Comparison of ENCODE assay signal across 7 cellular contexts in genomic region chr3:197459569-197459968, GRCh38.
A peak's percentile ranks its signal among the peaks of the same experiment; 100 is the strongest.
DNase-seq lines count a peak whose midpoint lies in the region; ATAC-seq, FAIRE-seq and TF ChIP-seq lines count a peak whose summit lies in the region.
"Not testable (repeated sequence)": the region's sequence is repeated elsewhere in the genome, so short reads cannot be mapped to it uniquely, and the experiment has no call there.

No MANE protein-coding gene starts in this region.

- TF ChIP-seq CTCF in astrocyte (IDR thresholded peaks at IDR 0.05; ENCODE audit: insufficient read depth, low read depth, low read length) = not testable (repeated sequence)

- not testable (repeated sequence) for H3K36me3 ChIP-seq in astrocyte (ENCODE audit: insufficient read depth, low read length); neuronal stem cell (replicated peaks in 1 of 2; ENCODE audit: control insufficient read depth in 2 of 2, insufficient read depth in 2 of 2, low read length in 2 of 2)

- not testable (repeated sequence) for H3K4me3 ChIP-seq in astrocyte (ENCODE audit: insufficient read depth, low read depth, low read length); neuronal stem cell (ENCODE audit: low read length in 2 of 2)

- not testable (repeated sequence) for H2AK5ac ChIP-seq in neuronal stem cell (ENCODE audit: low read depth, low read length)

- peaks cover 13% of the 10 kb centered on the region for H3K4me1 Mint-ChIP-seq in astrocyte (ENCODE audit: low read depth, unreplicated experiment)
- H3K4me1 Mint-ChIP-seq in effector memory CD8-positive, alpha-beta T cell (ENCODE audit: low read depth in 2 of 2) = peaks cover 14 to 19% of the 10 kb centered on the region in 2 donors

- not testable (repeated sequence) for H3K4me3 Mint-ChIP-seq in astrocyte (ENCODE audit: unreplicated experiment); effector memory CD8-positive, alpha-beta T cell

- H3K79me2 ChIP-seq in astrocyte (ENCODE audit: insufficient read depth, low read length) = not testable (repeated sequence)

- FAIRE-seq in GM12892 (lab: Jason Lieb, UNC) (peak; percentile 100), astrocyte (lab: Jason Lieb, UNC) (peak; percentile 77)

- 72 to 86% methylated on average over 2 to 6 of the region's 19 CpGs for WGBS in neuronal stem cell (ENCODE audit: extremely low coverage in 2 of 2, insufficient read length in 2 of 2, insufficient replicate concordance in 1 of 2), 2 donors

- not testable (repeated sequence) for H2BK120ac ChIP-seq in neuronal stem cell (ENCODE audit: low read depth, low read length)

- H2BK12ac ChIP-seq in neuronal stem cell (ENCODE audit: low read length) = not testable (repeated sequence)

- not testable (repeated sequence) for H3K4me2 ChIP-seq in astrocyte (ENCODE audit: low read length); neuronal stem cell (ENCODE audit: insufficient read depth, low read length, poor library complexity, severe bottlenecking)

- H2AFZ ChIP-seq in astrocyte (ENCODE audit: low read depth, low read length); neuronal stem cell (ENCODE audit: low read length): not testable (repeated sequence)

- peaks cover 17% of the 10 kb centered on the region for H3K4me1 ChIP-seq in astrocyte (ENCODE audit: insufficient read depth, low read length)
- not testable (repeated sequence) for H3K4me1 ChIP-seq in neuronal stem cell (ENCODE audit: control insufficient read depth in 2 of 2, insufficient read depth in 1 of 2, low read depth in 1 of 2, low read length in 2 of 2)

- H3K18ac ChIP-seq in neuronal stem cell (ENCODE audit: low read length) = peak overlapping the region; percentile 32

- H4K91ac ChIP-seq in neuronal stem cell (ENCODE audit: low read depth, low read length, poor library complexity) = not testable (repeated sequence)

- not testable (repeated sequence) for H3K27ac Mint-ChIP-seq in astrocyte (ENCODE audit: unreplicated experiment)
- H3K27ac Mint-ChIP-seq in effector memory CD8-positive, alpha-beta T cell = peak overlapping the region; percentile 90 to 96

- ATAC-seq in effector memory CD8-positive, alpha-beta T cell (replicated peaks) = not testable (repeated sequence)

- H3K27me3 ChIP-seq in astrocyte (ENCODE audit: insufficient read depth, low read length); neuronal stem cell (ENCODE audit: control insufficient read depth in 3 of 3, insufficient read depth in 3 of 3, low read depth in 1 of 3, low read length in 3 of 3): not testable (repeated sequence)

- not testable (repeated sequence) for H3K27me3 Mint-ChIP-seq in astrocyte (ENCODE audit: low read depth, unreplicated experiment)
- H3K27me3 Mint-ChIP-seq in effector memory CD8-positive, alpha-beta T cell = peaks cover 12 to 16% of the 10 kb centered on the region in 2 donors

- H4K20me1 ChIP-seq in astrocyte (ENCODE audit: insufficient read depth, low read length) = not testable (repeated sequence)

- H3K9me3 Mint-ChIP-seq in astrocyte (ENCODE audit: unreplicated experiment); effector memory CD8-positive, alpha-beta T cell: not testable (repeated sequence)

- TF ChIP-seq POLR2A in GM12892 (IDR thresholded peaks at IDR 0.05; ENCODE audit: low read depth, low read length) = not testable (repeated sequence)

- not testable (repeated sequence) for H3K9ac ChIP-seq in astrocyte (ENCODE audit: low read length); neuronal stem cell (ENCODE audit: low read depth, low read length, poor library complexity)

- H3K4ac ChIP-seq in neuronal stem cell (ENCODE audit: low read length) = not testable (repeated sequence)

- H2BK5ac ChIP-seq in neuronal stem cell (ENCODE audit: low read length) = not testable (repeated sequence)

- H3K23ac ChIP-seq in neuronal stem cell (ENCODE audit: low read depth, low read length, poor library complexity) = peak overlapping the region; percentile 56

- not testable (repeated sequence) for H3K79me1 ChIP-seq in neuronal stem cell (ENCODE audit: low read depth, low read length)

- not testable (repeated sequence) for H4K8ac ChIP-seq in neuronal stem cell (ENCODE audit: low read depth, low read length)

- H3K27ac ChIP-seq in astrocyte (ENCODE audit: low read depth, low read length); neuronal stem cell (replicated peaks; ENCODE audit: low read length): not testable (repeated sequence)

- not testable (repeated sequence) for H3K14ac ChIP-seq in neuronal stem cell (ENCODE audit: low read length)

- H3K36me3 Mint-ChIP-seq in astrocyte (ENCODE audit: low read depth, unreplicated experiment) = not testable (repeated sequence)
- H3K36me3 Mint-ChIP-seq in effector memory CD8-positive, alpha-beta T cell (ENCODE audit: insufficient read depth) = peaks cover 29% of the 10 kb centered on the region

- not testable (repeated sequence) for DNase-seq in GM12892 (ENCODE audit: insufficient read length); astrocyte (ENCODE audit: low read depth); neuronal stem cell (ENCODE audit: low spot score)
- peak; percentile 40 for DNase-seq in activated CD4-positive, alpha-beta T cell treated with anti-CD3 and anti-CD28 coated beads for 48 hours
- peak; percentile 37 to 46 for DNase-seq in activated T-cell treated with anti-CD3 and anti-CD28 coated beads, Interleukin-2, amount 50 U/mL, for 48 hours
- DNase-seq in effector memory CD8-positive, alpha-beta T cell = peak; percentile 10 to 30 (median 14)
- DNase-seq in stimulated activated CD8-positive, alpha-beta memory T cell treated with anti-CD3 and anti-CD28 coated beads, Interleukin-4, amount 100 ng/mL, for 48 hours = peak; percentile 56

- H3K9me3 ChIP-seq in astrocyte (ENCODE audit: insufficient read depth, low read depth, low read length); neuronal stem cell (replicated peaks in 1 of 2; ENCODE audit: control insufficient read depth in 2 of 2, insufficient read depth in 1 of 2, low read depth in 1 of 2, low read length in 2 of 2): not testable (repeated sequence)

- H2BK15ac ChIP-seq in neuronal stem cell (ENCODE audit: low read length) = not testable (repeated sequence)
